ENCODE assay signal across 1 cellular context in genomic region chr5:179700401-179700918, GRCh38.
TF ChIP-seq lines count a peak whose summit lies in the region.

No MANE protein-coding gene starts in this region.

TF ChIP-seq in K562, 482 proteins besides CTCF, POLR2A, EP300 and RAD21 (continued from another document and continues in another):
- peak; percentile 59 for TF ChIP-seq ATF3 (IDR thresholded peaks at IDR 0.05)
- TF ChIP-seq ATF3 (CRISPR knock-in tag; conservative IDR thresholded peaks at IDR 0.05), result no peak
- TF ChIP-seq ZBTB34 (CRISPR knock-in tag; IDR thresholded peaks at IDR 0.05), result no peak
- peak; percentile 25 for TF ChIP-seq TRIM28 (IDR thresholded peaks at IDR 0.05)
- peak; percentile 66; the same call in 1 of the 2 replicates for TF ChIP-seq FOXM1 (IDR thresholded peaks at IDR 0.05; ENCODE audit: low read depth)
- no peak for TF ChIP-seq FOXM1 (CRISPR knock-in tag; IDR thresholded peaks at IDR 0.05; ENCODE audit: low read depth)
- TF ChIP-seq JUND (IDR thresholded peaks at IDR 0.05; ENCODE audit: borderline replicate concordance, low read depth, low read length), result peak; percentile 51; the same call in 1 of the 2 replicates
- 0 out of 3 replicates have a peak, but pooled peaks have one; percentile 22 for TF ChIP-seq JUND (tag; IDR thresholded peaks at IDR 0.05; ENCODE audit: borderline replicate concordance, low read depth, low read length)
- no peak for TF ChIP-seq COPS2 (conservative IDR thresholded peaks at IDR 0.05)
- no peak for TF ChIP-seq SRF (CRISPR knock-in tag; IDR thresholded peaks at IDR 0.05)
- peak; percentile 82 for TF ChIP-seq PML (IDR thresholded peaks at IDR 0.05; ENCODE audit: low read length)
- 0 out of 2 replicates have a peak, but pooled peaks have one; percentile 23 for TF ChIP-seq MEF2A (IDR thresholded peaks at IDR 0.05; ENCODE audit: control insufficient read depth, low read depth, low read length)
- TF ChIP-seq HOXB6 (CRISPR knock-in tag; IDR thresholded peaks at IDR 0.05; ENCODE audit: borderline replicate concordance), result no peak
- TF ChIP-seq ZBTB40 (IDR thresholded peaks at IDR 0.05), result 0 out of 2 replicates have a peak, but pooled peaks have one; percentile 12
- no peak for TF ChIP-seq ZBTB40 (CRISPR knock-in tag; IDR thresholded peaks at IDR 0.05)
- TF ChIP-seq ZNF184 (CRISPR knock-in tag; IDR thresholded peaks at IDR 0.05), result no peak
- TF ChIP-seq HLTF (IDR thresholded peaks at IDR 0.05), result no peak
- TF ChIP-seq MCM7 (IDR thresholded peaks at IDR 0.05), result no peak
- TF ChIP-seq CBX8 (IDR thresholded peaks at IDR 0.05; ENCODE audit: borderline replicate concordance, extremely low read depth, low read depth, low read length, poor library complexity, severe bottlenecking), result no peak
- no peak for TF ChIP-seq DDX20 (tag; IDR thresholded peaks at IDR 0.05; ENCODE audit: low read depth)
- no peak for TF ChIP-seq CUX1 (CRISPR knock-in tag; IDR thresholded peaks at IDR 0.05)
- TF ChIP-seq L3MBTL2 (IDR thresholded peaks at IDR 0.05), result 0 out of 2 replicates have a peak, but pooled peaks have one; percentile 12
- no peak for TF ChIP-seq DIDO1 (tag; IDR thresholded peaks at IDR 0.05; ENCODE audit: low read depth)
- peak; percentile 35 for TF ChIP-seq BRD9 (IDR thresholded peaks at IDR 0.05; ENCODE audit: low read depth, partially characterized antibody)
- no peak for TF ChIP-seq NEUROD1 (IDR thresholded peaks at IDR 0.05; ENCODE audit: borderline replicate concordance, low read depth, low read length, partially characterized antibody)
- no peak for TF ChIP-seq REST (CRISPR knock-in tag; IDR thresholded peaks at IDR 0.05; ENCODE audit: low read depth)
- no peak for TF ChIP-seq MAFF (IDR thresholded peaks at IDR 0.05; ENCODE audit: low read length)
- TF ChIP-seq AFF1 (IDR thresholded peaks at IDR 0.05; ENCODE audit: low read depth in 1 of 2, partially characterized antibody in 2 of 2), result peak in 1 of 2 experiments; percentile 43
- TF ChIP-seq E2F6 (IDR thresholded peaks at IDR 0.05; ENCODE audit: borderline replicate concordance in 1 of 2, extremely low read depth in 1 of 2, insufficient read depth in 1 of 2, insufficient read length in 1 of 2, low read depth in 1 of 2, low read length in 1 of 2, poor library complexity in 1 of 2, severe bottlenecking in 1 of 2), result no peak
- TF ChIP-seq NBN (IDR thresholded peaks at IDR 0.05; ENCODE audit: low read depth), result peak; percentile 47; the same call in 1 of the 2 replicates
